ENCODE assay signal across 9 cellular contexts in the genomic region with DNA sequence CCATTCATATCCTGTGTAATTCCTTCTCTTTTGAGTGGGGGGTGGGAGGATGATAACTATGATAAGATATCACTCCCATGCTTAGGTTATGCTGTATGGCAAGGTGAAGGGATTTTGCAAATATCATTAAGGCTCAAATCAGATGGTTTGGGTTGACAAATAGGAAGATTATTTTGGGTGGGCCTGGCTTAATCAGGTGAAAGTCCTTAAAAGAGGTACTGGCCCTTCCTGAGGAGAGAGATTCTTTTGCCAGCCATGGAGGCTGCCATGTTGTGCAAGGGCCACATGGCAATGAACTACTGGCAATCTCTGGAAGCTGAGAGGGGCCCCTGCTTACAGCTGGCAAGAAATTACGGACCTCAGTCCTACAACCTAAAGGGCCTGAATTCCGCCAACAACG.
"Had no signal": no experiment of that assay in that cellular context is flagged by ENCODE, and none has a peak within 500 bp of the region (broad histone marks: within the 10 kb centered on the region; RNA-seq: fewer than 3 reads in every experiment).

No MANE protein-coding gene starts in this region.

- FAIRE-seq: HepG2 had no signal

- H2AFZ ChIP-seq: GM23338 had no signal

- H3K9me3 Mint-ChIP-seq: GM23338, HFFc6, IgD-negative memory B cell had no signal

- ATAC-seq: GM23338, HCT116, HepG2 had no signal

- H3K4me2 ChIP-seq: GM23338 had no signal

- H3K27ac Mint-ChIP-seq: GM23338, HFFc6, IgD-negative memory B cell had no signal

- H3K9me3 ChIP-seq: HAP-1 had no signal

- H3K27ac ChIP-seq: HL-60 had no signal

- H3K4me3 Mint-ChIP-seq: GM23338, HFFc6, IgD-negative memory B cell had no signal

- DNase-seq: H7, HFFc6, KG1 had no signal

- H3K36me3 Mint-ChIP-seq: IgD-negative memory B cell had no signal

- H3K36me3 ChIP-seq: HAP-1 had no signal

- H3K4me1 ChIP-seq: HAP-1 had no signal

- H3K4me3 ChIP-seq: GM23338, HAP-1 had no signal
